In genomic region chr20:53944796-53945195, GRCh38 we compare ENCODE assay signal across 29 cellular contexts.
"Had no signal": no experiment of that assay in that cellular context is flagged by ENCODE, and none has a peak within 500 bp of the region (broad histone marks: within the 10 kb centered on the region; RNA-seq: fewer than 3 reads in every experiment).

No MANE protein-coding gene starts in this region.

- H3K27ac Mint-ChIP-seq: activated naive CD4-positive, alpha-beta T cell treated with anti-CD3 and anti-CD28 coated beads, Interleukin-2, amount 50 U/mL, for 72 hours; neural progenitor cell; stimulated activated naive B cell treated with anti-CD40 and anti-IgM and Interleukin-4, amounts not matched to agents 10 μg/mL and 1 μg/mL and 100 μg/mL, for 72 hours had no signal

- H3K27ac ChIP-seq: adrenal gland, body of pancreas, colonic mucosa, heart left ventricle, neural progenitor cell, stomach, VCaP had no signal

- H3K27me3 Mint-ChIP-seq: effector memory CD8-positive, alpha-beta T cell; stimulated activated naive B cell treated with anti-CD40 and anti-IgM and Interleukin-4, amounts not matched to agents 10 μg/mL and 1 μg/mL and 100 μg/mL, for 72 hours had no signal

- DNase-seq: activated CD4-positive, alpha-beta T cell treated with anti-CD3 and anti-CD28 coated beads for 4 hours; activated CD4-positive, alpha-beta T cell treated with anti-CD3 and anti-CD28 coated beads, Interleukin-2, amount 50 U/mL, for 4 hours; activated naive CD4-positive, alpha-beta T cell; activated T-cell treated with anti-CD3 and anti-CD28 coated beads, Interleukin-2, amount 50 U/mL, for 4 hours; adrenal gland; aorta; body of pancreas; cerebellar nuclear complex; colonic mucosa; effector memory CD8-positive, alpha-beta T cell; erythroblast; heart left ventricle; hypothalamus; immature natural killer cell; kidney; left colon; mammary epithelial cell; natural killer cell; occipital lobe; right cardiac atrium; stimulated activated CD4-positive, alpha-beta T cell treated with anti-CD3 and anti-CD28 coated beads, Interleukin-15, amount 100 ng/mL, for 24 hours; stimulated activated CD4-positive, alpha-beta T cell treated with anti-CD3 and anti-CD28 coated beads, Interleukin-2, amount 100 ng/mL, for 24 hours; stimulated activated naive B cell treated with anti-CD40 and anti-IgM and Interleukin-4, amounts not matched to agents 10 μg/mL and 1 μg/mL and 100 μg/mL, for 72 hours; stomach; T-helper 9 cell had no signal

- H3K36me3 Mint-ChIP-seq: activated naive CD4-positive, alpha-beta T cell treated with anti-CD3 and anti-CD28 coated beads, Interleukin-2, amount 50 U/mL, for 72 hours; immature natural killer cell; natural killer cell; neural progenitor cell; stimulated activated naive B cell treated with anti-CD40 and anti-IgM and Interleukin-4, amounts not matched to agents 10 μg/mL and 1 μg/mL and 100 μg/mL, for 72 hours had no signal

- H3K9me3 Mint-ChIP-seq: activated naive CD4-positive, alpha-beta T cell treated with anti-CD3 and anti-CD28 coated beads, Interleukin-2, amount 50 U/mL, for 72 hours; activated T-cell treated with anti-CD3 and anti-CD28 coated beads, Interleukin-2, amount 50 U/mL, for 4 hours; effector memory CD8-positive, alpha-beta T cell; immature natural killer cell; natural killer cell; neural progenitor cell; stimulated activated naive B cell treated with anti-CD40 and anti-IgM and Interleukin-4, amounts not matched to agents 10 μg/mL and 1 μg/mL and 100 μg/mL, for 72 hours had no signal

- H3K4me3 ChIP-seq: adrenal gland, body of pancreas, colonic mucosa, neural progenitor cell, stomach, tibial nerve had no signal

- H3K9me3 ChIP-seq: adrenal gland, body of pancreas, colonic mucosa, heart left ventricle, stomach, tibial nerve had no signal

- H3K36me3 ChIP-seq: adrenal gland, colonic mucosa, heart left ventricle, neural progenitor cell, tibial nerve had no signal

- H3K4me3 Mint-ChIP-seq: activated T-cell treated with anti-CD3 and anti-CD28 coated beads, Interleukin-2, amount 50 U/mL, for 4 hours; effector memory CD8-positive, alpha-beta T cell; neural progenitor cell had no signal

- ATAC-seq: activated naive CD4-positive, alpha-beta T cell treated with anti-CD3 and anti-CD28 coated beads, Interleukin-2, amount 50 U/mL, for 72 hours; activated T-cell treated with anti-CD3 and anti-CD28 coated beads, Interleukin-2, amount 50 U/mL, for 4 hours; body of pancreas; effector memory CD8-positive, alpha-beta T cell; heart left ventricle; left colon; natural killer cell; right cardiac atrium; stimulated activated naive B cell treated with anti-CD40 and anti-IgM and Interleukin-4, amounts not matched to agents 10 μg/mL and 1 μg/mL and 100 μg/mL, for 72 hours had no signal

- H3K27me3 ChIP-seq: adrenal gland, body of pancreas, colonic mucosa, heart left ventricle, neural progenitor cell, stomach, tibial nerve had no signal
